ENCODE assay signal across 8 cellular contexts in the genomic region with DNA sequence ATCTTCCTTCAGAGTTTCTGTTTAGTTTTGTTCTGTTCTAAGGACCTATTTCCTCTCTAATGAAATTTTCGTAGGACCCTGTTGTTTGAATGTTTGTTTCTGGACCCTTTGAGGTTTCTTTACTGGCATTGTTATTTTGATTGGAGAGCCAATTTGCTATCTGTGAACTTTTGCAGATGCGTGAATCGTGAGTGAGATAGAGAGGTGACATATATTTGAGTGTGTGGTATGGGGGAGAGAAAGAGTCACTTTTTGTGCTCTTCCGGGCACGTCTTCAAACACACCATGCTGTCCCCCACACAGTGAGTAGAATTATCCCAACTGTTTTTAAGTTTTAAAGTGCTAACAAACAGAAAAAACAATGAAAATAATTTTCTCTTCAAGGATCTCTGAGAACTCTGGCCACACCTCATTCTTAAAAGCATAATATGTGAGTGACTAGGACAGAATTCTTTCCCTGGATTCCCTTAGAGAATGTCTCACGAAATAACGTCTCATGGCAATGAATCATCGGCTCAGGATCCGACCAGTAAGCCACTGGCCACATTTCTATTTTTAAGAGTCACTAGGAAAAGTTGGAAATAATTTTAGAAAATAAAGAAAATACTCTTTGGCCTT.
DNase-seq lines count a peak whose midpoint lies in the region; ATAC-seq and TF ChIP-seq lines count a peak whose summit lies in the region.

No MANE protein-coding gene starts in this region.

- no peaks in the 10 kb centered on the region for H3K27me3 ChIP-seq in prostate gland (replicated peaks; ENCODE audit: insufficient read depth)

- no peaks in the 10 kb centered on the region for H3K4me1 ChIP-seq in prostate gland (replicated peaks)

- DNase-seq in Right ventricle myocardium inferior (ENCODE audit: missing footprints) (no peak), cardiac septum (ENCODE audit: low spot score) (no peak), WTC11 (ENCODE audit: low spot score) (no peak), foreskin fibroblast (peak; percentile 93 to 96), prostate gland (ENCODE audit: low spot score) (no peak), NCI-H524 treated with DMSO at 0.1 percent for 48 hours (lab: John Stamatoyannopoulos, UW) (no peak)
- DNase-seq in stimulated activated CD4-positive, alpha-beta T cell treated with anti-CD3 and anti-CD28 coated beads, Interleukin-12 subunit alpha, Interleukin-12 subunit beta, amount 100 ng/mL, for 4 hours, result no peak

- peak overlapping the region; percentile 26 for H3K4me3 Mint-ChIP-seq in WTC11

- peak overlapping the region; percentile 90 for H3K27ac Mint-ChIP-seq in WTC11

- H3K27ac ChIP-seq in prostate gland, result peak overlapping the region; percentile 76 to 80

- no peaks in the 10 kb centered on the region for H3K36me3 ChIP-seq in prostate gland

- no peaks in the 10 kb centered on the region for H3K27me3 Mint-ChIP-seq in WTC11 (ENCODE audit: low read depth)

- intact Hi-C loops in Right ventricle myocardium inferior (cut with DNase I) (loop anchor here (5.0 to 10.0 kb wide), 3 partner anchors 38 to 232 kb away; no protein-coding TSS in a partner anchor), cardiac septum (cut with DNase I) (loop anchor here (2.0 to 10.0 kb wide), 4 partner anchors 38 to 247 kb away; no protein-coding TSS in a partner anchor), prostate gland (cut with DNase I) (loop anchor here (2.0 to 10.0 kb wide), 4 partner anchors 38 to 237 kb away; a partner anchor contains a TSS)

- H3K36me3 Mint-ChIP-seq in WTC11, result no peaks in the 10 kb centered on the region

- POLR2A ChIA-PET in WTC11 (lab: Charles Lee), result no interaction called here

- H3K9me3 ChIP-seq in prostate gland, result no peaks in the 10 kb centered on the region

- WGBS in prostate gland, result 16% methylated on average over 9 of the region's 9 CpGs

- TF ChIP-seq POLR2A in prostate gland (IDR thresholded peaks at IDR 0.05), result no peak

- ATAC-seq in Right ventricle myocardium inferior (peak; percentile 56), WTC11 (peak; percentile 24; the same call in 1 of the 2 replicates), GM19023 (IDR thresholded peaks at IDR 0.05; ENCODE audit: unreplicated experiment) (no peak)

- H3K4me3 ChIP-seq in foreskin fibroblast (ENCODE audit: low read depth in 1 of 2, low read length in 2 of 2) (peak overlapping the region; percentile 41 to 54), prostate gland (no peak overlapping the region)

- CTCF ChIA-PET in WTC11 (lab: Charles Lee), result interaction anchor here (0.6 to 1.0 kb wide), 2 partner anchors 36 to 91 kb away, joined by 3 read pairs; no protein-coding TSS in a partner anchor

- peaks cover 35% of the 10 kb centered on the region for H3K4me1 Mint-ChIP-seq in WTC11

- TF ChIP-seq CTCF in WTC11 (IDR thresholded peaks at IDR 0.05), result no peak
- TF ChIP-seq CTCF in foreskin fibroblast (IDR thresholded peaks at IDR 0.05; ENCODE audit: low read depth, low read length), result no peak
- no peak for TF ChIP-seq CTCF in prostate gland (IDR thresholded peaks at IDR 0.05)

- H3K9me3 Mint-ChIP-seq in WTC11, result no peaks in the 10 kb centered on the region

TF ChIP-seq in WTC11, 78 proteins besides CTCF, POLR2A, EP300 and RAD21 (continues in another document):
- TF ChIP-seq, protein P1, sequence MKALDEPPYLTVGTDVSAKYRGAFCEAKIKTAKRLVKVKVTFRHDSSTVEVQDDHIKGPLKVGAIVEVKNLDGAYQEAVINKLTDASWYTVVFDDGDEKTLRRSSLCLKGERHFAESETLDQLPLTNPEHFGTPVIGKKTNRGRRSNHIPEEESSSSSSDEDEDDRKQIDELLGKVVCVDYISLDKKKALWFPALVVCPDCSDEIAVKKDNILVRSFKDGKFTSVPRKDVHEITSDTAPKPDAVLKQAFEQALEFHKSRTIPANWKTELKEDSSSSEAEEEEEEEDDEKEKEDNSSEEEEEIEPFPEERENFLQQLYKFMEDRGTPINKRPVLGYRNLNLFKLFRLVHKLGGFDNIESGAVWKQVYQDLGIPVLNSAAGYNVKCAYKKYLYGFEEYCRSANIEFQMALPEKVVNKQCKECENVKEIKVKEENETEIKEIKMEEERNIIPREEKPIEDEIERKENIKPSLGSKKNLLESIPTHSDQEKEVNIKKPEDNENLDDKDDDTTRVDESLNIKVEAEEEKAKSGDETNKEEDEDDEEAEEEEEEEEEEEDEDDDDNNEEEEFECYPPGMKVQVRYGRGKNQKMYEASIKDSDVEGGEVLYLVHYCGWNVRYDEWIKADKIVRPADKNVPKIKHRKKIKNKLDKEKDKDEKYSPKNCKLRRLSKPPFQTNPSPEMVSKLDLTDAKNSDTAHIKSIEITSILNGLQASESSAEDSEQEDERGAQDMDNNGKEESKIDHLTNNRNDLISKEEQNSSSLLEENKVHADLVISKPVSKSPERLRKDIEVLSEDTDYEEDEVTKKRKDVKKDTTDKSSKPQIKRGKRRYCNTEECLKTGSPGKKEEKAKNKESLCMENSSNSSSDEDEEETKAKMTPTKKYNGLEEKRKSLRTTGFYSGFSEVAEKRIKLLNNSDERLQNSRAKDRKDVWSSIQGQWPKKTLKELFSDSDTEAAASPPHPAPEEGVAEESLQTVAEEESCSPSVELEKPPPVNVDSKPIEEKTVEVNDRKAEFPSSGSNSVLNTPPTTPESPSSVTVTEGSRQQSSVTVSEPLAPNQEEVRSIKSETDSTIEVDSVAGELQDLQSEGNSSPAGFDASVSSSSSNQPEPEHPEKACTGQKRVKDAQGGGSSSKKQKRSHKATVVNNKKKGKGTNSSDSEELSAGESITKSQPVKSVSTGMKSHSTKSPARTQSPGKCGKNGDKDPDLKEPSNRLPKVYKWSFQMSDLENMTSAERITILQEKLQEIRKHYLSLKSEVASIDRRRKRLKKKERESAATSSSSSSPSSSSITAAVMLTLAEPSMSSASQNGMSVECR (CRISPR knock-in tag; IDR thresholded peaks at IDR 0.05; ENCODE audit: borderline replicate concordance), result no peak
- TF ChIP-seq TEAD1 (CRISPR knock-in tag; IDR thresholded peaks at IDR 0.05) (no peak), TEAD4 (CRISPR knock-in tag; IDR thresholded peaks at IDR 0.05) (no peak), RELA (CRISPR knock-in tag; IDR thresholded peaks at IDR 0.05; ENCODE audit: borderline replicate concordance) (no peak)
- TF ChIP-seq, protein P2, sequence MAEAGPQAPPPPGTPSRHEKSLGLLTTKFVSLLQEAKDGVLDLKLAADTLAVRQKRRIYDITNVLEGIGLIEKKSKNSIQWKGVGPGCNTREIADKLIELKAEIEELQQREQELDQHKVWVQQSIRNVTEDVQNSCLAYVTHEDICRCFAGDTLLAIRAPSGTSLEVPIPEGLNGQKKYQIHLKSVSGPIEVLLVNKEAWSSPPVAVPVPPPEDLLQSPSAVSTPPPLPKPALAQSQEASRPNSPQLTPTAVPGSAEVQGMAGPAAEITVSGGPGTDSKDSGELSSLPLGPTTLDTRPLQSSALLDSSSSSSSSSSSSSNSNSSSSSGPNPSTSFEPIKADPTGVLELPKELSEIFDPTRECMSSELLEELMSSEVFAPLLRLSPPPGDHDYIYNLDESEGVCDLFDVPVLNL (CRISPR knock-in tag; IDR thresholded peaks at IDR 0.05; ENCODE audit: borderline replicate concordance, low read depth), result no peak
- TF ChIP-seq, protein P3, sequence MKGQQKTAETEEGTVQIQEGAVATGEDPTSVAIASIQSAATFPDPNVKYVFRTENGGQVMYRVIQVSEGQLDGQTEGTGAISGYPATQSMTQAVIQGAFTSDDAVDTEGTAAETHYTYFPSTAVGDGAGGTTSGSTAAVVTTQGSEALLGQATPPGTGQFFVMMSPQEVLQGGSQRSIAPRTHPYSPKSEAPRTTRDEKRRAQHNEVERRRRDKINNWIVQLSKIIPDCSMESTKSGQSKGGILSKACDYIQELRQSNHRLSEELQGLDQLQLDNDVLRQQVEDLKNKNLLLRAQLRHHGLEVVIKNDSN (CRISPR knock-in tag; IDR thresholded peaks at IDR 0.05), result no peak
- TF ChIP-seq, protein P4, sequence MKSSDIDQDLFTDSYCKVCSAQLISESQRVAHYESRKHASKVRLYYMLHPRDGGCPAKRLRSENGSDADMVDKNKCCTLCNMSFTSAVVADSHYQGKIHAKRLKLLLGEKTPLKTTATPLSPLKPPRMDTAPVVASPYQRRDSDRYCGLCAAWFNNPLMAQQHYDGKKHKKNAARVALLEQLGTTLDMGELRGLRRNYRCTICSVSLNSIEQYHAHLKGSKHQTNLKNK (CRISPR knock-in tag; IDR thresholded peaks at IDR 0.05), result no peak
- TF ChIP-seq, protein P5, sequence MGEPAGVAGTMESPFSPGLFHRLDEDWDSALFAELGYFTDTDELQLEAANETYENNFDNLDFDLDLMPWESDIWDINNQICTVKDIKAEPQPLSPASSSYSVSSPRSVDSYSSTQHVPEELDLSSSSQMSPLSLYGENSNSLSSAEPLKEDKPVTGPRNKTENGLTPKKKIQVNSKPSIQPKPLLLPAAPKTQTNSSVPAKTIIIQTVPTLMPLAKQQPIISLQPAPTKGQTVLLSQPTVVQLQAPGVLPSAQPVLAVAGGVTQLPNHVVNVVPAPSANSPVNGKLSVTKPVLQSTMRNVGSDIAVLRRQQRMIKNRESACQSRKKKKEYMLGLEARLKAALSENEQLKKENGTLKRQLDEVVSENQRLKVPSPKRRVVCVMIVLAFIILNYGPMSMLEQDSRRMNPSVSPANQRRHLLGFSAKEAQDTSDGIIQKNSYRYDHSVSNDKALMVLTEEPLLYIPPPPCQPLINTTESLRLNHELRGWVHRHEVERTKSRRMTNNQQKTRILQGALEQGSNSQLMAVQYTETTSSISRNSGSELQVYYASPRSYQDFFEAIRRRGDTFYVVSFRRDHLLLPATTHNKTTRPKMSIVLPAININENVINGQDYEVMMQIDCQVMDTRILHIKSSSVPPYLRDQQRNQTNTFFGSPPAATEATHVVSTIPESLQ (CRISPR knock-in tag; IDR thresholded peaks at IDR 0.05), result no peak
- TF ChIP-seq, protein P6, sequence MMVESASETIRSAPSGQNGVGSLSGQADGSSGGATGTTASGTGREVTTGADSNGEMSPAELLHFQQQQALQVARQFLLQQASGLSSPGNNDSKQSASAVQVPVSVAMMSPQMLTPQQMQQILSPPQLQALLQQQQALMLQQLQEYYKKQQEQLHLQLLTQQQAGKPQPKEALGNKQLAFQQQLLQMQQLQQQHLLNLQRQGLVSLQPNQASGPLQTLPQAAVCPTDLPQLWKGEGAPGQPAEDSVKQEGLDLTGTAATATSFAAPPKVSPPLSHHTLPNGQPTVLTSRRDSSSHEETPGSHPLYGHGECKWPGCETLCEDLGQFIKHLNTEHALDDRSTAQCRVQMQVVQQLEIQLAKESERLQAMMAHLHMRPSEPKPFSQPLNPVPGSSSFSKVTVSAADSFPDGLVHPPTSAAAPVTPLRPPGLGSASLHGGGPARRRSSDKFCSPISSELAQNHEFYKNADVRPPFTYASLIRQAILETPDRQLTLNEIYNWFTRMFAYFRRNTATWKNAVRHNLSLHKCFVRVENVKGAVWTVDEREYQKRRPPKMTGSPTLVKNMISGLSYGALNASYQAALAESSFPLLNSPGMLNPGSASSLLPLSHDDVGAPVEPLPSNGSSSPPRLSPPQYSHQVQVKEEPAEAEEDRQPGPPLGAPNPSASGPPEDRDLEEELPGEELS (CRISPR knock-in tag; IDR thresholded peaks at IDR 0.05), result no peak
- TF ChIP-seq, protein P7, sequence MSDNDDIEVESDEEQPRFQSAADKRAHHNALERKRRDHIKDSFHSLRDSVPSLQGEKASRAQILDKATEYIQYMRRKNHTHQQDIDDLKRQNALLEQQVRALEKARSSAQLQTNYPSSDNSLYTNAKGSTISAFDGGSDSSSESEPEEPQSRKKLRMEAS (CRISPR knock-in tag; IDR thresholded peaks at IDR 0.05), result no peak

Comparison
In these comparisons a context has a peak if more than half of its experiments do, and no peak if none do; other contexts are left out.
1. DNase-seq: peak in foreskin fibroblast (2 of 2); none in Right ventricle myocardium inferior (single experiment), cardiac septum (single experiment), WTC11 (single experiment), prostate gland (single experiment), NCI-H524 treated with DMSO at 0.1 percent for 48 hours (single experiment) and stimulated activated CD4-positive, alpha-beta T cell treated with anti-CD3 and anti-CD28 coated beads, Interleukin-12 subunit alpha, Interleukin-12 subunit beta, amount 100 ng/mL, for 4 hours (single experiment).
2. H3K4me3 ChIP-seq: peak in foreskin fibroblast (2 of 2); none in prostate gland (0 of 2).